ENCODE assay signal across 18 cellular contexts in genomic region chr3:2090512-2090911, GRCh38. TPM values are rescaled to one million over a fixed set of nuclear protein-coding genes. Genes with fewer than 3 reads are reported as not detected.
"Had no signal": no experiment of that assay in that cellular context is flagged by ENCODE, and none has a peak within 500 bp of the region (broad histone marks: within the 10 kb centered on the region; RNA-seq: fewer than 3 reads in every experiment).

No MANE protein-coding gene starts in this region.

- DNase-seq: cortex of kidney; dorsolateral prefrontal cortex; effector CD8-positive, alpha-beta T cell; left colon; left ventricle myocardium superior; mesendoderm; naive thymus-derived CD8-positive, alpha-beta T cell; psoas muscle; retina; right lobe of liver; stimulated activated CD4-positive, alpha-beta T cell treated with anti-CD3 and anti-CD28 coated beads, Interleukin-4, amount 100 ng/mL, for 24 hours; upper lobe of right lung had no signal

- H3K4me3 ChIP-seq: dorsolateral prefrontal cortex, lung, psoas muscle, right lobe of liver, tibial nerve, upper lobe of right lung had no signal

- H3K27ac ChIP-seq: dorsolateral prefrontal cortex, neutrophil, psoas muscle, right lobe of liver, tibial nerve, upper lobe of right lung had no signal

- H3K36me3 ChIP-seq: neutrophil, right lobe of liver, tibial nerve, upper lobe of right lung had no signal

- H3K9me3 ChIP-seq: neutrophil, psoas muscle, right lobe of liver, tibial nerve, upper lobe of right lung had no signal

- ATAC-seq: esophagus mucosa; left colon; left ventricle myocardium superior; naive thymus-derived CD8-positive, alpha-beta T cell; psoas muscle; right lobe of liver; stimulated activated memory B cell treated with anti-CD40 and anti-IgM and Interleukin-4, amounts not matched to agents 10 μg/mL and 1 μg/mL and 100 μg/mL, for 72 hours; upper lobe of right lung had no signal

- H3K4me1 ChIP-seq: psoas muscle, right lobe of liver, tibial nerve, upper lobe of right lung had no signal

- H3K27me3 ChIP-seq: right lobe of liver, tibial nerve had no signal

RNA-seq across cellular contexts. Expression of gene CNTN4, which starts 8.2 kb away (rescaled TPM):
- total RNA-seq: mononuclear cell; naive thymus-derived CD8-positive, alpha-beta T cell had no signal
- polyA plus RNA-seq: naive thymus-derived CD8-positive, alpha-beta T cell had no signal
